In the genomic region with DNA sequence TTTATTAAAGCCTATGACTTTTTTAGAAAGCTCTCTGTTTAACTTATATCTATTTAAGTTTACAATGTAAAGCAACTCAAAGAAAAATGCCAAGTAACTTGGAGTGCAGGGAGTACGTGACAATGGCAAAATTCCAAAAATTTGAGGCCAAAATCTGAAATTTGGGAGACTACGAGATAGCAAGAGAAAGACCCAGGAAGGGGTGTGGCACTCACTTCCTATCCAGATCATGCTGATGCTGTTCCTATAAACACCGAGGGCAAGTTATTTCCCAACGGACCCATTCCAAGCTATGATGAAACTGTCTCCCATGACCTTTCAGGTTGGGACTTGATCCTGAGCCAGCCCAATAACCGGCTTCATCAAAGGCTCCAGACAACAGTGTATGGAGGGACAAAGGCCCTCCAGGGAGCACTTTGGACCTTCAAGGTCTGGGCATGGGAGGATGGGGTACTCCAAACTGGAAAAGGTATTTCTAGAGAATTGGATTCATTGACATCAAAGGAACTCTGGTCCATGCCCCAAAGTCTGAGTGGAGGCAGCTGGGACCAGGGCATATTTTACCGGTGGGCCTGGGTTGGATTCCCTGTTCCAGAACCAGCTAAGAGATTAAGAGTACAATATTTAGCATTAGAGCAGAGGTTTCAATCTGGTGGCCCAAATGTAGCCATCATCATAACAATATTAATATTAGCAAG, we compare ENCODE assay signal across 33 cellular contexts. TPM values are rescaled to one million over a fixed set of nuclear protein-coding genes. Genes with fewer than 3 reads are reported as not detected.
"Had no signal": no experiment of that assay in that cellular context is flagged by ENCODE, and none has a peak within 500 bp of the region (broad histone marks: within the 10 kb centered on the region; RNA-seq: fewer than 3 reads in every experiment).

No MANE protein-coding gene starts in this region.

- H3K27ac Mint-ChIP-seq: activated CD4-positive, alpha-beta memory T cell treated with anti-CD3 and anti-CD28 coated beads for 36 hours; activated CD4-positive, alpha-beta T cell treated with anti-CD3 and anti-CD28 coated beads for 36 hours; activated CD8-positive, alpha-beta memory T cell treated with anti-CD3 and anti-CD28 coated beads, Interleukin-2, amount 10 ng/mL, durations not matched to agents 7 days and 5 days; activated naive CD8-positive, alpha-beta T cell treated with anti-CD3 and anti-CD28 coated beads for 36 hours had no signal

- H3K9me3 ChIP-seq: SJCRH30 had no signal

- H3K36me3 ChIP-seq: brain microvascular endothelial cell, Peyer's patch, SJCRH30 had no signal

- H3K4me3 ChIP-seq: Peyer's patch, SJCRH30, SK-N-MC had no signal

- H3K27me3 ChIP-seq: brain microvascular endothelial cell, Peyer's patch, SJCRH30 had no signal

- DNase-seq: activated CD4-positive, alpha-beta memory T cell treated with anti-CD3 and anti-CD28 coated beads for 36 hours; activated CD4-positive, alpha-beta T cell treated with anti-CD3 and anti-CD28 coated beads for 36 hours; activated CD4-positive, alpha-beta T cell treated with anti-CD3 and anti-CD28 coated beads, Interleukin-2, amount 50 U/mL, for 1 hour; activated CD8-positive, alpha-beta memory T cell treated with anti-CD3 and anti-CD28 coated beads, Interleukin-2, amount 10 ng/mL, durations not matched to agents 7 days and 5 days; activated CD8-positive, alpha-beta memory T cell treated with anti-CD3 and anti-CD28 coated beads, Interleukin-2, amount 50 U/mL, for 48 hours; activated effector memory CD4-positive, alpha-beta T cell treated with Interleukin-2 at 50 U/mL for 16 hours; activated naive CD4-positive, alpha-beta T cell treated with anti-CD3 and anti-CD28 coated beads, Interleukin-2, amount 50 U/mL, for 16 hours; activated naive CD8-positive, alpha-beta T cell treated with anti-CD3 and anti-CD28 coated beads for 36 hours; activated T-cell treated with anti-CD3 and anti-CD28 coated beads, Interleukin-2, amount 50 U/mL, for 48 hours; amniotic stem cell; aorta; brain microvascular endothelial cell; Kasumi-1; KG1; MM.1S; MV-4-11; NCI-H1092; NCI-H1436 treated with DMSO at 0.1 percent for 48 hours; NCI-H1694 treated with DMSO at 0.1 percent for 48 hours; NCI-H2029; NCI-H510A; NCI-H526; NCI-H748 treated with DMSO at 0.1 percent for 48 hours; NK-92 treated with Interleukin-12 subunit alpha and Interleukin-12 subunit beta, amount 100 ng/mL, for 24 hours; PC-3; Peyer's patch; SHP77; SJCRH30; T1000 had no signal

- H3K36me3 Mint-ChIP-seq: activated CD8-positive, alpha-beta memory T cell treated with anti-CD3 and anti-CD28 coated beads, Interleukin-2, amount 10 ng/mL, durations not matched to agents 7 days and 5 days had no signal

- FAIRE-seq: TTC549 had no signal

- H3K4me3 Mint-ChIP-seq: activated CD4-positive, alpha-beta memory T cell treated with anti-CD3 and anti-CD28 coated beads for 36 hours; activated CD4-positive, alpha-beta T cell treated with anti-CD3 and anti-CD28 coated beads for 36 hours; activated CD8-positive, alpha-beta memory T cell treated with anti-CD3 and anti-CD28 coated beads, Interleukin-2, amount 10 ng/mL, durations not matched to agents 7 days and 5 days; activated naive CD8-positive, alpha-beta T cell treated with anti-CD3 and anti-CD28 coated beads for 36 hours had no signal

- H3K4me1 Mint-ChIP-seq: activated CD4-positive, alpha-beta T cell treated with anti-CD3 and anti-CD28 coated beads for 36 hours; activated CD8-positive, alpha-beta memory T cell treated with anti-CD3 and anti-CD28 coated beads, Interleukin-2, amount 10 ng/mL, durations not matched to agents 7 days and 5 days; activated naive CD8-positive, alpha-beta T cell treated with anti-CD3 and anti-CD28 coated beads for 36 hours had no signal

- H3K27me3 Mint-ChIP-seq: activated CD4-positive, alpha-beta memory T cell treated with anti-CD3 and anti-CD28 coated beads for 36 hours; activated CD4-positive, alpha-beta T cell treated with anti-CD3 and anti-CD28 coated beads for 36 hours; activated CD8-positive, alpha-beta memory T cell treated with anti-CD3 and anti-CD28 coated beads, Interleukin-2, amount 10 ng/mL, durations not matched to agents 7 days and 5 days; activated naive CD8-positive, alpha-beta T cell treated with anti-CD3 and anti-CD28 coated beads for 36 hours had no signal

- H3K4me1 ChIP-seq: Peyer's patch, SJCRH30 had no signal

- H3K27ac ChIP-seq: brain microvascular endothelial cell, Peyer's patch, SJCRH30, SK-N-MC had no signal

RNA-seq across cellular contexts. Expression of a gene that starts 15.7 kb away (rescaled TPM):
- total RNA-seq: activated naive CD8-positive, alpha-beta T cell treated with anti-CD3 and anti-CD28 coated beads for 36 hours; PC-3; SJCRH30; T-helper 2 cell treated with Interferon-gamma antibody and Interleukin-4, amounts not matched to agents 100 ng/mL and 5 ng/mL, for 36 hours had no signal

RNA-seq across cellular contexts. Expression of a gene that starts 42.5 kb away (rescaled TPM):
- total RNA-seq: activated CD4-positive, alpha-beta memory T cell treated with anti-CD3 and anti-CD28 coated beads for 36 hours; activated CD4-positive, alpha-beta T cell treated with anti-CD3 and anti-CD28 coated beads for 36 hours; activated CD8-positive, alpha-beta memory T cell treated with anti-CD3 and anti-CD28 coated beads, Interleukin-2, amount 10 ng/mL, durations not matched to agents 7 days and 5 days; T-helper 1 cell treated with Interleukin-12 subunit alpha and Interleukin-12 subunit beta and Interleukin-4 antibody, amounts not matched to agents 30 ng/mL and 1 ng/mL, for 36 hours; T-helper 2 cell treated with Interferon-gamma antibody and Interleukin-4, amounts not matched to agents 100 ng/mL and 5 ng/mL, for 36 hours had no signal
